8 cellular contexts compared by ENCODE assay signal in the genomic region with DNA sequence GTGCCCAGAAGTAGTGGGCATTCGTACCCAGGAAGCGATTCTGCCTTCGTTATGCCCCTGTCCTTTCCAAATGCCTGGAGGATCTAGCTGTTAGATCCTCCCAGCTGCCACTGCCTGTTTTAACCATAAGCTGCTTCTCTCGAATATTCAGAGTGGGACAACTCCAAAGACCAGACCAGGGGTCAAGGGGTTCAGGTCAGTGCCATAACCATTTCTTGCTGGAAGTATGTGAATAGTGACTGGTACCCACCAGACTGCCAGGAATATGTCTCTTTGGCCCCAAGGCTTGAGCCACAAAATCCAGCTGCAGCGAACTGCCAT. TPM values are rescaled to one million over a fixed set of nuclear protein-coding genes. Genes with fewer than 3 reads are reported as not detected.
A peak's percentile ranks its signal among the peaks of the same experiment; 100 is the strongest.
DNase-seq lines count a peak whose midpoint lies in the region; ATAC-seq and TF ChIP-seq lines count a peak whose summit lies in the region.

No MANE protein-coding gene starts in this region.

- no peak for TF ChIP-seq POLR2A in right lobe of liver (IDR thresholded peaks at IDR 0.05)
- no peak for TF ChIP-seq POLR2A in thyroid gland (IDR thresholded peaks at IDR 0.05)

- DNase-seq in activated T-cell treated with anti-CD3 and anti-CD28 coated beads, Interleukin-2, amount 50 U/mL, for 4 hours: no peak
- DNase-seq in activated T-cell treated with anti-CD3 and anti-CD28 coated beads, Interleukin-2, amount 50 U/mL, for 48 hours: no peak
- DNase-seq in astrocyte of the cerebellum (ENCODE audit: low read depth): no peak
- no peak for DNase-seq in right lobe of liver
- no peak for DNase-seq in thyroid gland
- no peak for DNase-seq in mesenteric fat pad (ENCODE audit: low spot score)
- no peak for DNase-seq in SW480 (ENCODE audit: low spot score)

- H3K27me3 ChIP-seq in right lobe of liver: no peaks in the 10 kb centered on the region
- no peaks in the 10 kb centered on the region for H3K27me3 ChIP-seq in thyroid gland

- H3K4me1 Mint-ChIP-seq in activated T-cell treated with anti-CD3 and anti-CD28 coated beads, Interleukin-2, amount 50 U/mL, for 4 hours (ENCODE audit: low read depth): peaks cover 32% of the 10 kb centered on the region

- H3K4me1 ChIP-seq in right lobe of liver (peaks cover 0 to 25% (median 5%) of the 10 kb centered on the region in 4 donors), thyroid gland (peaks cover 7 to 12% of the 10 kb centered on the region in 2 donors)

- H3K36me3 ChIP-seq in right lobe of liver: peaks cover 0 to 44% (median 8%) of the 10 kb centered on the region in 4 donors
- H3K36me3 ChIP-seq in thyroid gland: peaks cover 8 to 17% of the 10 kb centered on the region in 2 donors

- peak overlapping the region; percentile 91 for H3K4me3 ChIP-seq in astrocyte of the cerebellum (ENCODE audit: low read depth, low read length)
- peak overlapping the region; percentile 89 to 98 (median 96) for H3K4me3 ChIP-seq in right lobe of liver
- peak overlapping the region in 1 of 3 donors; percentile 93 for H3K4me3 ChIP-seq in thyroid gland (replicated peaks in 1 of 3)

- no peaks in the 10 kb centered on the region for H3K9me3 Mint-ChIP-seq in activated T-cell treated with anti-CD3 and anti-CD28 coated beads, Interleukin-2, amount 50 U/mL, for 4 hours

- no peaks in the 10 kb centered on the region for H3K9me3 ChIP-seq in right lobe of liver
- no peaks in the 10 kb centered on the region for H3K9me3 ChIP-seq in thyroid gland

- no peaks in the 10 kb centered on the region for H3K27me3 Mint-ChIP-seq in activated T-cell treated with anti-CD3 and anti-CD28 coated beads, Interleukin-2, amount 50 U/mL, for 4 hours (ENCODE audit: low read depth)

- ATAC-seq in activated T-cell treated with anti-CD3 and anti-CD28 coated beads, Interleukin-2, amount 50 U/mL, for 4 hours: no peak
- ATAC-seq in right lobe of liver (no peak), GM18858 (IDR thresholded peaks at IDR 0.05; ENCODE audit: unreplicated experiment) (no peak)

- in situ Hi-C loops in astrocyte of the cerebellum (cut with HindIII; ENCODE audit: low sequenced_read_pairs): no loop called here

- peaks cover 26% of the 10 kb centered on the region for H3K36me3 Mint-ChIP-seq in activated T-cell treated with anti-CD3 and anti-CD28 coated beads, Interleukin-2, amount 50 U/mL, for 4 hours (ENCODE audit: insufficient read depth)

- intact Hi-C loops in right lobe of liver (cut with DNase I): no loop called here
- intact Hi-C loops in thyroid gland (cut with DNase I): loop anchor here (5.0 kb wide), 1 partner anchor 53 kb away; a partner anchor contains a TSS

- peak overlapping the region; percentile 95 for H3K4me3 Mint-ChIP-seq in activated T-cell treated with anti-CD3 and anti-CD28 coated beads, Interleukin-2, amount 50 U/mL, for 4 hours

- H3K27ac ChIP-seq in right lobe of liver: peak overlapping the region in 2 of 3 donors; percentile 78 to 82
- peak overlapping the region in 2 of 3 donors; percentile 63 to 86 for H3K27ac ChIP-seq in thyroid gland

- TF ChIP-seq CTCF in astrocyte of the cerebellum (IDR thresholded peaks at IDR 0.05; ENCODE audit: low read depth, low read length, missing control alignments) (no peak), right lobe of liver (IDR thresholded peaks at IDR 0.05) (no peak), thyroid gland (IDR thresholded peaks at IDR 0.05) (peak in 1 of 6 experiments; percentile 4)

- 20% methylated on average over 5 of the region's 5 CpGs for WGBS in right lobe of liver (ENCODE audit: insufficient coverage, low coverage, low lambda C conversion rate, missing lambda C conversion rate)
- WGBS in thyroid gland, 2 donors: 26 to 30% methylated on average over 5 of the region's 5 CpGs

RNA-seq across cellular contexts. Expression of a gene that starts 0.9 kb away (rescaled TPM):
- total RNA-seq in activated T-cell treated with anti-CD3 and anti-CD28 coated beads, Interleukin-2, amount 50 U/mL, for 4 hours: 10 to 100 TPM; 36.4 to 50.1 (median 49.1) TPM
- total RNA-seq in right lobe of liver: 10 to 100 TPM in 1 of 6 experiments, 1 to 10 TPM in 5; 3.5 to 10.3 (median 6.1) TPM
- 1 to 10 TPM; 4.0 to 6.9 (median 5.7) TPM for total RNA-seq in thyroid gland
- 34.1 TPM for total RNA-seq in mesenteric fat pad

RNA-seq across cellular contexts. Expression of a gene that starts 52.3 kb away (rescaled TPM):
- total RNA-seq in activated T-cell treated with anti-CD3 and anti-CD28 coated beads, Interleukin-2, amount 50 U/mL, for 4 hours: 100 to 1,000 TPM; 178 to 187 (median 178) TPM
- total RNA-seq in right lobe of liver (10 to 100 TPM in 2 of 6 experiments, 1 to 10 TPM in 4; 4.4 to 18.3 (median 6.4) TPM), thyroid gland (10 to 100 TPM in 2 of 4 donors, 1 to 10 TPM in 2; 7.1 to 15.6 (median 10.9) TPM), mesenteric fat pad (16.2 TPM)

RNA-seq across cellular contexts. Expression of a gene that starts 52.7 kb away (rescaled TPM):
- total RNA-seq in activated T-cell treated with anti-CD3 and anti-CD28 coated beads, Interleukin-2, amount 50 U/mL, for 4 hours: 10 to 100 TPM; 54.0 to 59.2 (median 56.3) TPM
- total RNA-seq in right lobe of liver: 10 to 100 TPM; 23.0 to 61.7 (median 27.9) TPM
- 100 to 1,000 TPM in 1 of 4 donors, 10 to 100 TPM in 3; 35.4 to 164 (median 69.9) TPM for total RNA-seq in thyroid gland
- total RNA-seq in mesenteric fat pad: 44.9 TPM

Comparison
In these comparisons a context has a peak if more than half of its experiments do, and no peak if none do; other contexts are left out.
1. RNA of a gene that starts 52.3 kb away (total RNA-seq): 178 to 187 TPM in activated T-cell treated with anti-CD3 and anti-CD28 coated beads, Interleukin-2, amount 50 U/mL, for 4 hours; 16.2 TPM in mesenteric fat pad (single experiment), 7.1 to 15.6 TPM in thyroid gland and 4.4 to 18.3 TPM in right lobe of liver; every median in the first group is over 4 times any median in the second.